ENCODE assay signal across 15 cellular contexts in the genomic region with DNA sequence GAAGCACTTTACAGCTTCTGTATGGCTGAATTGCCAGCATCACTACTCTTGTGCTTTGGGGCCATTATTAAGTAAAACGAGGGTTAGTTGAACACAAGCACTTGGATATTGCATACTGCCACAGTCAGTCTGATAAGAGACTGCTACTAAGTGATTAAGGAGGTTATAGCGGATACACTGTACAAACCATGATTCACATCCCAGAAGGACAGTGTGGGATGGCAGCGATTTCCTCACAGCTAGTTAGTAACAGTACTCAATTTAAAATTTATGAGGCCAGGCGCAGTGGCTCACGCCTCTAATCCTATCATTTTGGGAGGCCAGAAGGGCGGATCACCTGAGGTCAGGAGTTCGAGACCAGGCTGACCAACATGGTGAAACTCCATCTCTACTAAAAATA. TPM values are rescaled to one million over a fixed set of nuclear protein-coding genes. Genes with fewer than 3 reads are reported as not detected.
DNase-seq lines count a peak whose midpoint lies in the region; ATAC-seq, FAIRE-seq and TF ChIP-seq lines count a peak whose summit lies in the region.
"Had no signal": no experiment of that assay in that cellular context is flagged by ENCODE, and none has a peak within 500 bp of the region (broad histone marks: within the 10 kb centered on the region; RNA-seq: fewer than 3 reads in every experiment).

No MANE protein-coding gene starts in this region.

- H3K36me3 Mint-ChIP-seq in activated T-helper 1 cell treated with anti-CD3 and anti-CD28 coated beads, Interleukin-12 subunit alpha, Interleukin-12 subunit beta, Interleukin-2, Interleukin-4 antibody, amounts not matched to agents 30 ng/mL and 10 ng/mL and 1 ng/mL, durations not matched to agents 14 hours and 24 hours and 36 hours (ENCODE audit: low read depth), result peaks cover 3% of the 10 kb centered on the region
- no peaks in the 10 kb centered on the region for H3K36me3 Mint-ChIP-seq in type B pancreatic cell
- H3K36me3 Mint-ChIP-seq in activated CD8-positive, alpha-beta T cell treated with anti-CD3 and anti-CD28 coated beads for 36 hours (ENCODE audit: low read depth), result peaks cover 2% of the 10 kb centered on the region

- no peak for DNase-seq in HepG2 (ENCODE audit: low spot score)
- no peak for DNase-seq in right lobe of liver
- DNase-seq in activated T-helper 1 cell treated with anti-CD3 and anti-CD28 coated beads, Interleukin-12 subunit alpha, Interleukin-12 subunit beta, Interleukin-2, Interleukin-4 antibody, amounts not matched to agents 30 ng/mL and 10 ng/mL and 1 ng/mL, durations not matched to agents 14 hours and 24 hours and 36 hours (ENCODE audit: low spot score), result no peak
- DNase-seq in hepatocyte (ENCODE audit: low spot score), result peak; percentile 36
- no peak for DNase-seq in type B pancreatic cell (ENCODE audit: extremely low spot score, unreplicated experiment)
- no peak for DNase-seq in nucleus accumbens (lab: John Stamatoyannopoulos, UW)
- DNase-seq in activated CD8-positive, alpha-beta T cell treated with anti-CD3 and anti-CD28 coated beads for 36 hours, result no peak
- DNase-seq: activated naive CD4-positive, alpha-beta T cell treated with anti-CD3 and anti-CD28 coated beads for 36 hours; DMS 273 treated with DMSO at 0.1 percent for 48 hours; erythroblast; ovary; stimulated activated CD4-positive, alpha-beta T cell treated with anti-CD3 and anti-CD28 coated beads, Interleukin-12 subunit alpha, Interleukin-12 subunit beta, amount 100 ng/mL, for 4 hours had no signal

- in situ Hi-C loops in HepG2 (cut with HindIII; ENCODE audit: extremely low pct_ligation_motif_present, low pct_unique_long_range_greater_than_20kb), result no loop called here

- no peak for TF ChIP-seq EP300 in HepG2 (IDR thresholded peaks at IDR 0.05; ENCODE audit: low read depth in 2 of 2, low read length in 2 of 2)
- no peak for TF ChIP-seq EP300 in HepG2 (CRISPR knock-in tag; IDR thresholded peaks at IDR 0.05; ENCODE audit: borderline replicate concordance)

- H4K20me1 ChIP-seq in HepG2 (ENCODE audit: insufficient read depth, low read length), result peaks cover 7% of the 10 kb centered on the region
- peaks cover 13% of the 10 kb centered on the region for H4K20me1 ChIP-seq in hepatocyte (ENCODE audit: insufficient read depth, poor library complexity, severe bottlenecking)

- H2AFZ ChIP-seq in HepG2 (ENCODE audit: low read length) (no peak overlapping the region), hepatocyte (no peak overlapping the region)

- H3K4me3 ChIP-seq in HepG2 (replicated peaks in 1 of 3; ENCODE audit: insufficient read depth in 1 of 3, low read depth in 2 of 3, low read length in 3 of 3), result no peak overlapping the region
- H3K4me3 ChIP-seq in right lobe of liver, result no peak overlapping the region
- no peak overlapping the region for H3K4me3 ChIP-seq in hepatocyte
- H3K4me3 ChIP-seq: lung, ovary had no signal

- no peaks in the 10 kb centered on the region for H3K9me2 ChIP-seq in hepatocyte (replicated peaks; ENCODE audit: insufficient read depth)

- intact Hi-C loops in HepG2 (cut with micrococcal nuclease; ENCODE audit: unreplicated experiment) (no loop called here), right lobe of liver (cut with DNase I) (no loop called here)
- intact Hi-C loops in activated T-helper 1 cell treated with anti-CD3 and anti-CD28 coated beads, Interleukin-12 subunit alpha, Interleukin-12 subunit beta, Interleukin-2, Interleukin-4 antibody, amounts not matched to agents 30 ng/mL and 10 ng/mL and 1 ng/mL, durations not matched to agents 14 hours and 24 hours and 36 hours (cut with micrococcal nuclease), result loop anchor here (10.0 kb wide), 1 partner anchor 1119 kb away; no protein-coding TSS in a partner anchor
- intact Hi-C loops in activated CD8-positive, alpha-beta T cell treated with anti-CD3 and anti-CD28 coated beads for 36 hours (cut with micrococcal nuclease), result no loop called here

- TF ChIP-seq POLR2A in HepG2 (IDR thresholded peaks at IDR 0.05; ENCODE audit: insufficient read depth in 1 of 2, low read depth in 2 of 2, low read length in 2 of 2) (no peak), right lobe of liver (IDR thresholded peaks at IDR 0.05) (no peak)

- H3K4me1 Mint-ChIP-seq in activated T-helper 1 cell treated with anti-CD3 and anti-CD28 coated beads, Interleukin-12 subunit alpha, Interleukin-12 subunit beta, Interleukin-2, Interleukin-4 antibody, amounts not matched to agents 30 ng/mL and 10 ng/mL and 1 ng/mL, durations not matched to agents 14 hours and 24 hours and 36 hours (ENCODE audit: low read depth), result peaks cover 21% of the 10 kb centered on the region
- H3K4me1 Mint-ChIP-seq in type B pancreatic cell (ENCODE audit: unreplicated experiment), result peaks cover 9% of the 10 kb centered on the region
- peaks cover 12% of the 10 kb centered on the region for H3K4me1 Mint-ChIP-seq in activated CD8-positive, alpha-beta T cell treated with anti-CD3 and anti-CD28 coated beads for 36 hours (ENCODE audit: low read depth)

- peaks cover 1% of the 10 kb centered on the region for H3K27me3 Mint-ChIP-seq in activated T-helper 1 cell treated with anti-CD3 and anti-CD28 coated beads, Interleukin-12 subunit alpha, Interleukin-12 subunit beta, Interleukin-2, Interleukin-4 antibody, amounts not matched to agents 30 ng/mL and 10 ng/mL and 1 ng/mL, durations not matched to agents 14 hours and 24 hours and 36 hours (ENCODE audit: insufficient read depth)
- no peaks in the 10 kb centered on the region for H3K27me3 Mint-ChIP-seq in type B pancreatic cell
- no peaks in the 10 kb centered on the region for H3K27me3 Mint-ChIP-seq in activated CD8-positive, alpha-beta T cell treated with anti-CD3 and anti-CD28 coated beads for 36 hours

- TF ChIP-seq RAD21 in HepG2 (CRISPR knock-in tag; IDR thresholded peaks at IDR 0.05), result no peak

- 87% methylated on average over 7 of the region's 7 CpGs for WGBS in HepG2 (ENCODE audit: low lambda C conversion rate)
- WGBS in right lobe of liver (ENCODE audit: insufficient coverage, low coverage, low lambda C conversion rate, missing lambda C conversion rate), result 84% methylated on average over 4 of the region's 7 CpGs
- 72% methylated on average over 7 of the region's 7 CpGs for WGBS in hepatocyte (ENCODE audit: low lambda C conversion rate, missing lambda C conversion rate)

- H3K79me2 ChIP-seq in HepG2 (ENCODE audit: insufficient read depth, low read length) (peaks cover 21% of the 10 kb centered on the region), hepatocyte (peaks cover 24% of the 10 kb centered on the region)

- no TSS peak for BruUV-seq in HepG2 (replicated peaks; lab: Mats Ljungman, UMichigan)

- H3K9me3 ChIP-seq in HepG2 (ENCODE audit: low read length) (no peaks in the 10 kb centered on the region), right lobe of liver (no peaks in the 10 kb centered on the region), hepatocyte (ENCODE audit: low read depth) (no peaks in the 10 kb centered on the region)
- H3K9me3 ChIP-seq: ovary, SJSA1 had no signal

- H3K36me3 ChIP-seq in HepG2 (replicated peaks in 1 of 2; ENCODE audit: control insufficient read depth in 1 of 2, insufficient read depth in 2 of 2, low read length in 2 of 2) (no peaks in the 10 kb centered on the region), right lobe of liver (no peaks in the 10 kb centered on the region), hepatocyte (replicated peaks; ENCODE audit: insufficient read depth, low read depth) (no peaks in the 10 kb centered on the region)
- H3K36me3 ChIP-seq: ovary had no signal

- no peak overlapping the region for H3K27ac Mint-ChIP-seq in activated T-helper 1 cell treated with anti-CD3 and anti-CD28 coated beads, Interleukin-12 subunit alpha, Interleukin-12 subunit beta, Interleukin-2, Interleukin-4 antibody, amounts not matched to agents 30 ng/mL and 10 ng/mL and 1 ng/mL, durations not matched to agents 14 hours and 24 hours and 36 hours
- H3K27ac Mint-ChIP-seq in type B pancreatic cell, result peak overlapping the region; percentile 65
- H3K27ac Mint-ChIP-seq in activated CD8-positive, alpha-beta T cell treated with anti-CD3 and anti-CD28 coated beads for 36 hours, result no peak overlapping the region
- H3K27ac Mint-ChIP-seq: activated naive CD4-positive, alpha-beta T cell treated with anti-CD3 and anti-CD28 coated beads for 36 hours had no signal

- no peak overlapping the region for H3K9ac ChIP-seq in HepG2 (ENCODE audit: insufficient read depth, low read depth, low read length)

- H3K27me3 ChIP-seq in HepG2 (ENCODE audit: control insufficient read depth in 1 of 2, insufficient read depth in 2 of 2, low read length in 2 of 2), result no peaks in the 10 kb centered on the region; a peak in 1 of 5 replicates
- no peaks in the 10 kb centered on the region for H3K27me3 ChIP-seq in right lobe of liver
- H3K27me3 ChIP-seq in hepatocyte, result no peaks in the 10 kb centered on the region
- H3K27me3 ChIP-seq: ovary, SJSA1 had no signal

- H3K27ac ChIP-seq in HepG2 (ENCODE audit: extremely low read length, insufficient read depth, low read length) (no peak overlapping the region), right lobe of liver (no peak overlapping the region), hepatocyte (peak overlapping the region; percentile 100)
- H3K27ac ChIP-seq: ovary had no signal

- no peak for FAIRE-seq in HepG2 (lab: Jason Lieb, UNC)

- peak overlapping the region; percentile 7 for H3K4me3 Mint-ChIP-seq in activated T-helper 1 cell treated with anti-CD3 and anti-CD28 coated beads, Interleukin-12 subunit alpha, Interleukin-12 subunit beta, Interleukin-2, Interleukin-4 antibody, amounts not matched to agents 30 ng/mL and 10 ng/mL and 1 ng/mL, durations not matched to agents 14 hours and 24 hours and 36 hours
- peak overlapping the region; percentile 68 for H3K4me3 Mint-ChIP-seq in type B pancreatic cell
- no peak overlapping the region for H3K4me3 Mint-ChIP-seq in activated CD8-positive, alpha-beta T cell treated with anti-CD3 and anti-CD28 coated beads for 36 hours
- H3K4me3 Mint-ChIP-seq: activated naive CD4-positive, alpha-beta T cell treated with anti-CD3 and anti-CD28 coated beads for 36 hours had no signal

- POLR2A ChIA-PET in HepG2 (lab: Yijun Ruan, JAX), result no interaction called here
- POLR2A ChIA-PET in activated CD8-positive, alpha-beta T cell treated with anti-CD3 and anti-CD28 coated beads for 36 hours (lab: Charles Lee), result interaction anchor here (1.4 kb wide), 1 partner anchor 23 kb away, joined by 3 read pairs; no protein-coding TSS in a partner anchor

- no peak overlapping the region for H3K4me2 ChIP-seq in HepG2 (ENCODE audit: low read depth, low read length)
- peak overlapping the region; percentile 93 for H3K4me2 ChIP-seq in hepatocyte

- H3K4me1 ChIP-seq in HepG2 (ENCODE audit: insufficient read depth, low read length), result peaks cover 23% of the 10 kb centered on the region
- H3K4me1 ChIP-seq in right lobe of liver, result peaks cover 0 to 5% (median 0%) of the 10 kb centered on the region in 4 donors
- peaks cover 5% of the 10 kb centered on the region for H3K4me1 ChIP-seq in hepatocyte (ENCODE audit: insufficient read depth)

- TF ChIP-seq CTCF in HepG2 (CRISPR knock-in tag; IDR thresholded peaks at IDR 0.05) (no peak), right lobe of liver (IDR thresholded peaks at IDR 0.05) (no peak), hepatocyte (IDR thresholded peaks at IDR 0.05; ENCODE audit: poor library complexity) (no peak), type B pancreatic cell (conservative IDR thresholded peaks at IDR 0.05) (no peak)
- no peak for TF ChIP-seq CTCF in activated CD8-positive, alpha-beta T cell treated with anti-CD3 and anti-CD28 coated beads for 36 hours (IDR thresholded peaks at IDR 0.05)

- CTCF ChIA-PET in HepG2 (lab: Yijun Ruan, JAX; ENCODE audit: low intra/inter-chr PET ratio, low total read pairs), result no interaction called here
- CTCF ChIA-PET in activated CD8-positive, alpha-beta T cell treated with anti-CD3 and anti-CD28 coated beads for 36 hours (lab: Charles Lee), result no interaction called here

- ATAC-seq in HepG2 (no peak), right lobe of liver (no peak), HG03196 (IDR thresholded peaks at IDR 0.05; ENCODE audit: unreplicated experiment) (no peak)
- no peak for ATAC-seq in activated CD8-positive, alpha-beta T cell treated with anti-CD3 and anti-CD28 coated beads for 36 hours

- H3K9me3 Mint-ChIP-seq in activated T-helper 1 cell treated with anti-CD3 and anti-CD28 coated beads, Interleukin-12 subunit alpha, Interleukin-12 subunit beta, Interleukin-2, Interleukin-4 antibody, amounts not matched to agents 30 ng/mL and 10 ng/mL and 1 ng/mL, durations not matched to agents 14 hours and 24 hours and 36 hours, result no peaks in the 10 kb centered on the region
- no peaks in the 10 kb centered on the region for H3K9me3 Mint-ChIP-seq in type B pancreatic cell
- no peaks in the 10 kb centered on the region for H3K9me3 Mint-ChIP-seq in activated CD8-positive, alpha-beta T cell treated with anti-CD3 and anti-CD28 coated beads for 36 hours
- H3K9me3 Mint-ChIP-seq: activated naive CD4-positive, alpha-beta T cell treated with anti-CD3 and anti-CD28 coated beads for 36 hours had no signal

RNA-seq across cellular contexts. Expression of a gene that starts 2.6 kb away (rescaled TPM):
- total RNA-seq in HepG2 (2016; rRNA removed; fragmentation: Illumina TruSeq; extraction: Trizol) (5.5 and 7.4 TPM in 2 replicates), right lobe of liver (10 to 100 TPM; 14.6 to 25.2 (median 18.7) TPM), hepatocyte (40.9 and 42.2 TPM in 2 replicates), type B pancreatic cell (ENCODE audit: low replicate concordance) (32.1 and 34.8 TPM in 2 replicates)
- total RNA-seq in HepG2 (2016; cell fraction: cytosol; rRNA removed; fragmentation: Illumina TruSeq; extraction: Trizol; ENCODE audit: low read depth), result 13.2 and 14.1 TPM in 2 replicates
- 5.4 and 6.0 TPM in 2 replicates for total RNA-seq in HepG2 (2016; cell fraction: insoluble cytoplasmic fraction; rRNA removed; fragmentation: Illumina TruSeq; extraction: Trizol)
- total RNA-seq in HepG2 (2016; cell fraction: membrane; rRNA removed; fragmentation: Illumina TruSeq; extraction: Trizol), result 5.9 and 6.9 TPM in 2 replicates
- total RNA-seq in HepG2 (2016; cell fraction: nucleus; rRNA removed; fragmentation: Illumina TruSeq; extraction: Trizol), result 8.1 and 8.5 TPM in 2 replicates
- polyA plus RNA-seq in HepG2 (2011; rRNA removed) (9.9 and 10.3 TPM in 2 replicates), hepatocyte (12.5 and 13.2 TPM in 2 replicates)
- polyA plus RNA-seq in HepG2 (2011; cell fraction: cytosol; rRNA removed), result 5.9 and 9.5 TPM in 2 replicates
- 4.3 and 4.8 TPM in 2 replicates for polyA plus RNA-seq in HepG2 (2011; cell fraction: nucleus; rRNA removed)
- 7.1 and 8.8 TPM in 2 replicates for polyA plus RNA-seq in HepG2 (2012)
- polyA plus RNA-seq in HepG2 (2016; cell fraction: cytosol; fragmentation: Illumina TruSeq; extraction: Trizol; ENCODE audit: low read depth), result 0.36 and 0.44 TPM in 2 replicates
- polyA plus RNA-seq in HepG2 (2016; cell fraction: insoluble cytoplasmic fraction; fragmentation: Illumina TruSeq; extraction: Trizol; ENCODE audit: low read depth), result 8.8 and 9.2 TPM in 2 replicates
- polyA plus RNA-seq in HepG2 (2016; cell fraction: membrane; fragmentation: Illumina TruSeq; extraction: Trizol; ENCODE audit: low read depth), result 2.0 and 2.2 TPM in 2 replicates
- 10.9 and 11.7 TPM in 2 replicates for polyA plus RNA-seq in HepG2 (2016; cell fraction: nucleus; fragmentation: Illumina TruSeq; extraction: Trizol; ENCODE audit: insufficient read depth, low read depth)
- polyA minus RNA-seq in HepG2 (2011; rRNA and poly(A)+ RNA removed; ENCODE audit: low replicate concordance), result 15.2 and 16.0 TPM in 2 replicates
- polyA minus RNA-seq in HepG2 (2011; cell fraction: cytosol; rRNA and poly(A)+ RNA removed), result 21.4 and 27.0 TPM in 2 replicates
- 16.5 and 23.7 TPM in 2 replicates for polyA minus RNA-seq in HepG2 (2011; cell fraction: nucleus; rRNA and poly(A)+ RNA removed)
- total RNA-seq in activated T-helper 1 cell treated with anti-CD3 and anti-CD28 coated beads, Interleukin-12 subunit alpha, Interleukin-12 subunit beta, Interleukin-2, Interleukin-4 antibody, amounts not matched to agents 30 ng/mL and 10 ng/mL and 1 ng/mL, durations not matched to agents 14 hours and 24 hours and 36 hours, result 5.5 and 6.1 TPM in 2 replicates
- total RNA-seq in activated CD8-positive, alpha-beta T cell treated with anti-CD3 and anti-CD28 coated beads for 36 hours, result 1 to 10 TPM; 7.1 to 7.7 TPM
